In genomic region chr11:113314389-113315301, GRCh38 we compare ENCODE assay signal across 8 cellular contexts. TPM values are rescaled to one million over a fixed set of nuclear protein-coding genes. Genes with fewer than 3 reads are reported as not detected.
A peak's percentile ranks its signal among the peaks of the same experiment; 100 is the strongest.
DNase-seq lines count a peak whose midpoint lies in the region; ATAC-seq and TF ChIP-seq lines count a peak whose summit lies in the region.

Gene TTC12 (plus strand): TSS chr11:113314583. CDS start chr11:113316258, 1,675 bp downstream.

- CTCF ChIA-PET in CD8-positive, alpha-beta memory T cell (lab: Charles Lee) = interaction anchor here (0.6 to 2.9 kb wide), 4 partner anchors 8 to 1035 kb away, joined by 3 to 8 read pairs (median 5); no protein-coding TSS in a partner anchor
- CTCF ChIA-PET in PC-9 (lab: Charles Lee) = interaction anchor here (0.6 kb wide), 1 partner anchor 18 kb away, joined by 3 read pairs; no protein-coding TSS in a partner anchor

- peak; percentile 79 to 94 (median 85) for DNase-seq in CD8-positive, alpha-beta memory T cell
- peak; percentile 80 for DNase-seq in HPDE6-E6E7 (ENCODE audit: extremely low spot score)
- peak; percentile 79 to 94 for DNase-seq in PC-9
- DNase-seq in activated T-helper 1 cell treated with anti-CD3 and anti-CD28 coated beads, Interleukin-12 subunit alpha, Interleukin-12 subunit beta, Interleukin-2, Interleukin-4 antibody, amounts not matched to agents 30 ng/mL and 10 ng/mL and 1 ng/mL, durations not matched to agents 14 hours and 24 hours and 36 hours (ENCODE audit: low spot score) = peak; percentile 89
- DNase-seq in fibroblast of lung (ENCODE audit: low read depth in 2 of 2) = peak; percentile 85 to 87
- peak; percentile 78 to 95 (median 86) for DNase-seq in naive thymus-derived CD8-positive, alpha-beta T cell

- intact Hi-C loops in PC-9 (cut with micrococcal nuclease; ENCODE audit: unreplicated experiment) = loop anchor here (5.0 to 10.0 kb wide), 2 partner anchors 460 to 663 kb away; partner anchors contain the start of genes CLDN25, HTR3A and ZW10
- intact Hi-C loops in activated T-helper 1 cell treated with anti-CD3 and anti-CD28 coated beads, Interleukin-12 subunit alpha, Interleukin-12 subunit beta, Interleukin-2, Interleukin-4 antibody, amounts not matched to agents 30 ng/mL and 10 ng/mL and 1 ng/mL, durations not matched to agents 14 hours and 24 hours and 36 hours (cut with micrococcal nuclease) = loop anchor here (1.0 to 10.0 kb wide), 7 partner anchors 278 to 1910 kb away; partner anchors contain the start of genes PTS, SDHD, TIMM8B and USP28

- H3K9me3 ChIP-seq in CD8-positive, alpha-beta memory T cell (ENCODE audit: low read length) = no peaks in the 10 kb centered on the region
- H3K9me3 ChIP-seq in PC-9 (ENCODE audit: insufficient read depth, low read depth) (no peaks in the 10 kb centered on the region), fibroblast of lung (ENCODE audit: control insufficient read depth, insufficient read depth, low read depth, low read length) (no peaks in the 10 kb centered on the region)

- peak; percentile 99 for ATAC-seq in GM19463 (IDR thresholded peaks at IDR 0.05; ENCODE audit: unreplicated experiment)
- ATAC-seq in naive thymus-derived CD8-positive, alpha-beta T cell = peak; percentile 91 to 93
- peak; percentile 100 for ATAC-seq in stimulated activated memory B cell treated with anti-CD40 and anti-IgM and Interleukin-4, amounts not matched to agents 10 μg/mL and 1 μg/mL and 100 μg/mL, for 72 hours

- TF ChIP-seq CTCF in PC-9 (conservative IDR thresholded peaks at IDR 0.05) (no peak), fibroblast of lung (conservative IDR thresholded peaks at IDR 0.05 in 1 of 2, IDR thresholded peaks at IDR 0.05 in 1 of 2; ENCODE audit: low read depth in 1 of 2, low read length in 2 of 2) (no peak)

- H3K4me1 ChIP-seq in CD8-positive, alpha-beta memory T cell (ENCODE audit: insufficient read depth, low read length) = peaks cover 16% of the 10 kb centered on the region
- peaks cover 16% of the 10 kb centered on the region for H3K4me1 ChIP-seq in PC-9 (replicated peaks; ENCODE audit: insufficient read depth)
- no peaks in the 10 kb centered on the region for H3K4me1 ChIP-seq in fibroblast of lung (ENCODE audit: control insufficient read depth, extremely low read depth, insufficient read depth, low read length)

- peak within 1 kb of the TSS; percentile 74 for H3K27ac ChIP-seq in CD8-positive, alpha-beta memory T cell (ENCODE audit: low read depth, low read length)
- no peak within 1 kb of the TSS for H3K27ac ChIP-seq in PC-9
- peak within 1 kb of the TSS; percentile 83 for H3K27ac ChIP-seq in fibroblast of lung (ENCODE audit: insufficient read depth, low read length)

- no peaks in the 10 kb centered on the region for H3K27me3 Mint-ChIP-seq in CD8-positive, alpha-beta memory T cell
- no peaks in the 10 kb centered on the region for H3K27me3 Mint-ChIP-seq in activated T-helper 1 cell treated with anti-CD3 and anti-CD28 coated beads, Interleukin-12 subunit alpha, Interleukin-12 subunit beta, Interleukin-2, Interleukin-4 antibody, amounts not matched to agents 30 ng/mL and 10 ng/mL and 1 ng/mL, durations not matched to agents 14 hours and 24 hours and 36 hours (ENCODE audit: insufficient read depth)
- peaks cover 0 to 2% (median 0%) of the 10 kb centered on the region in 5 donors for H3K27me3 Mint-ChIP-seq in naive thymus-derived CD8-positive, alpha-beta T cell
- H3K27me3 Mint-ChIP-seq in stimulated activated memory B cell treated with anti-CD40 and anti-IgM and Interleukin-4, amounts not matched to agents 10 μg/mL and 1 μg/mL and 100 μg/mL, for 72 hours = no peaks in the 10 kb centered on the region

- H3K9me3 Mint-ChIP-seq in CD8-positive, alpha-beta memory T cell = no peaks in the 10 kb centered on the region
- H3K9me3 Mint-ChIP-seq in activated T-helper 1 cell treated with anti-CD3 and anti-CD28 coated beads, Interleukin-12 subunit alpha, Interleukin-12 subunit beta, Interleukin-2, Interleukin-4 antibody, amounts not matched to agents 30 ng/mL and 10 ng/mL and 1 ng/mL, durations not matched to agents 14 hours and 24 hours and 36 hours = no peaks in the 10 kb centered on the region
- no peaks in the 10 kb centered on the region for H3K9me3 Mint-ChIP-seq in naive thymus-derived CD8-positive, alpha-beta T cell
- H3K9me3 Mint-ChIP-seq in stimulated activated memory B cell treated with anti-CD40 and anti-IgM and Interleukin-4, amounts not matched to agents 10 μg/mL and 1 μg/mL and 100 μg/mL, for 72 hours = no peaks in the 10 kb centered on the region

- H3K27ac Mint-ChIP-seq in CD8-positive, alpha-beta memory T cell = peak within 1 kb of the TSS; percentile 87 to 95 (median 92)
- peak within 1 kb of the TSS; percentile 70 for H3K27ac Mint-ChIP-seq in activated T-helper 1 cell treated with anti-CD3 and anti-CD28 coated beads, Interleukin-12 subunit alpha, Interleukin-12 subunit beta, Interleukin-2, Interleukin-4 antibody, amounts not matched to agents 30 ng/mL and 10 ng/mL and 1 ng/mL, durations not matched to agents 14 hours and 24 hours and 36 hours
- peak within 1 kb of the TSS; percentile 84 to 96 (median 92) for H3K27ac Mint-ChIP-seq in naive thymus-derived CD8-positive, alpha-beta T cell
- H3K27ac Mint-ChIP-seq in stimulated activated memory B cell treated with anti-CD40 and anti-IgM and Interleukin-4, amounts not matched to agents 10 μg/mL and 1 μg/mL and 100 μg/mL, for 72 hours = peak within 1 kb of the TSS; percentile 77

- peaks cover 0 to 41% (median 14%) of the 10 kb centered on the region in 3 donors for H3K36me3 Mint-ChIP-seq in CD8-positive, alpha-beta memory T cell
- H3K36me3 Mint-ChIP-seq in activated T-helper 1 cell treated with anti-CD3 and anti-CD28 coated beads, Interleukin-12 subunit alpha, Interleukin-12 subunit beta, Interleukin-2, Interleukin-4 antibody, amounts not matched to agents 30 ng/mL and 10 ng/mL and 1 ng/mL, durations not matched to agents 14 hours and 24 hours and 36 hours (ENCODE audit: low read depth) = peaks cover 7% of the 10 kb centered on the region
- H3K36me3 Mint-ChIP-seq in naive thymus-derived CD8-positive, alpha-beta T cell = peaks cover 5 to 28% (median 24%) of the 10 kb centered on the region in 3 donors
- peaks cover 25% of the 10 kb centered on the region for H3K36me3 Mint-ChIP-seq in stimulated activated memory B cell treated with anti-CD40 and anti-IgM and Interleukin-4, amounts not matched to agents 10 μg/mL and 1 μg/mL and 100 μg/mL, for 72 hours

- H3K27me3 ChIP-seq in CD8-positive, alpha-beta memory T cell (ENCODE audit: insufficient read depth, low read length, poor library complexity, severe bottlenecking) = no peaks in the 10 kb centered on the region
- H3K27me3 ChIP-seq in PC-9 (ENCODE audit: insufficient read depth, low read depth) = no peaks in the 10 kb centered on the region
- H3K27me3 ChIP-seq in fibroblast of lung (ENCODE audit: control insufficient read depth, insufficient read depth, low read length) = no peaks in the 10 kb centered on the region

- BruUV-seq in PC-9 (replicated peaks; lab: Mats Ljungman, UMichigan) = TSS peak; percentile 60

- peaks cover 13% of the 10 kb centered on the region for H3K79me2 ChIP-seq in PC-9 (ENCODE audit: low read depth)
- H3K79me2 ChIP-seq in fibroblast of lung (ENCODE audit: control insufficient read depth, insufficient read depth, low read length) = no peaks in the 10 kb centered on the region

- H3K4me2 ChIP-seq in PC-9 = peak within 1 kb of the TSS; percentile 80
- H3K4me2 ChIP-seq in fibroblast of lung (ENCODE audit: extremely low read depth, insufficient read depth, low read length) = peak within 1 kb of the TSS; percentile 92

- H4K20me1 ChIP-seq in PC-9 (ENCODE audit: insufficient read depth) (no peaks in the 10 kb centered on the region), fibroblast of lung (ENCODE audit: control insufficient read depth, extremely low read depth, insufficient read depth, low read length) (no peaks in the 10 kb centered on the region)

- peaks cover 27 to 48% (median 37%) of the 10 kb centered on the region in 3 donors for H3K4me1 Mint-ChIP-seq in CD8-positive, alpha-beta memory T cell
- H3K4me1 Mint-ChIP-seq in activated T-helper 1 cell treated with anti-CD3 and anti-CD28 coated beads, Interleukin-12 subunit alpha, Interleukin-12 subunit beta, Interleukin-2, Interleukin-4 antibody, amounts not matched to agents 30 ng/mL and 10 ng/mL and 1 ng/mL, durations not matched to agents 14 hours and 24 hours and 36 hours (ENCODE audit: low read depth) = peaks cover 20% of the 10 kb centered on the region
- peaks cover 24 to 41% (median 27%) of the 10 kb centered on the region in 4 donors for H3K4me1 Mint-ChIP-seq in naive thymus-derived CD8-positive, alpha-beta T cell
- peaks cover 17% of the 10 kb centered on the region for H3K4me1 Mint-ChIP-seq in stimulated activated memory B cell treated with anti-CD40 and anti-IgM and Interleukin-4, amounts not matched to agents 10 μg/mL and 1 μg/mL and 100 μg/mL, for 72 hours

- H3K4me3 Mint-ChIP-seq in CD8-positive, alpha-beta memory T cell = peak within 1 kb of the TSS; percentile 74 to 90 (median 84)
- peak within 1 kb of the TSS; percentile 81 for H3K4me3 Mint-ChIP-seq in activated T-helper 1 cell treated with anti-CD3 and anti-CD28 coated beads, Interleukin-12 subunit alpha, Interleukin-12 subunit beta, Interleukin-2, Interleukin-4 antibody, amounts not matched to agents 30 ng/mL and 10 ng/mL and 1 ng/mL, durations not matched to agents 14 hours and 24 hours and 36 hours
- peak within 1 kb of the TSS; percentile 74 to 91 (median 87) for H3K4me3 Mint-ChIP-seq in naive thymus-derived CD8-positive, alpha-beta T cell
- H3K4me3 Mint-ChIP-seq in stimulated activated memory B cell treated with anti-CD40 and anti-IgM and Interleukin-4, amounts not matched to agents 10 μg/mL and 1 μg/mL and 100 μg/mL, for 72 hours = peak within 1 kb of the TSS; percentile 88

- peak within 1 kb of the TSS; percentile 93 for H2AFZ ChIP-seq in PC-9
- peak within 1 kb of the TSS; percentile 87 for H2AFZ ChIP-seq in fibroblast of lung (ENCODE audit: low read length)

- H3K36me3 ChIP-seq in CD8-positive, alpha-beta memory T cell (ENCODE audit: insufficient read depth, low read length) = no peaks in the 10 kb centered on the region
- H3K36me3 ChIP-seq in PC-9 (ENCODE audit: low read depth) (peaks cover 3% of the 10 kb centered on the region; the same call in 1 of the 2 replicates), fibroblast of lung (ENCODE audit: control insufficient read depth, insufficient read depth, low read length) (no peaks in the 10 kb centered on the region)

- no peaks in the 10 kb centered on the region for H3K9me2 ChIP-seq in PC-9 (ENCODE audit: insufficient read depth)

- peak within 1 kb of the TSS; percentile 74 for H3K4me3 ChIP-seq in CD8-positive, alpha-beta memory T cell (ENCODE audit: low read length)
- H3K4me3 ChIP-seq in PC-9 (peak within 1 kb of the TSS; percentile 83), fibroblast of lung (replicated peaks in 1 of 4; ENCODE audit: control extremely low read depth in 1 of 4, insufficient read depth in 1 of 4, low read depth in 3 of 4, low read length in 4 of 4) (peak within 1 kb of the TSS; percentile 56 to 83 (median 80))

- POLR2A ChIA-PET in CD8-positive, alpha-beta memory T cell (lab: Charles Lee) = no interaction called here
- POLR2A ChIA-PET in PC-9 (lab: Charles Lee; ENCODE audit: unreplicated experiment) = interaction anchor here (0.6 kb wide), 2 partner anchors 428 to 1030 kb away, joined by 3 read pairs; no protein-coding TSS in a partner anchor
- POLR2A ChIA-PET in naive thymus-derived CD8-positive, alpha-beta T cell (lab: Charles Lee) = interaction anchor here (0.6 to 1.4 kb wide), 5 partner anchors 8 to 1388 kb away, joined by 3 to 5 read pairs (median 3); partner anchors contain the start of genes SDHD and TIMM8B

- peak within 1 kb of the TSS; percentile 80 for H3K9ac ChIP-seq in fibroblast of lung (ENCODE audit: insufficient read depth, low read length)

- no peaks in the 10 kb centered on the region for H3F3A ChIP-seq in PC-9 (ENCODE audit: insufficient read depth, low read depth)

RNA-seq across cellular contexts. Expression of gene TTC12, which starts in this region (rescaled TPM):
- total RNA-seq in CD8-positive, alpha-beta memory T cell = 10 to 100 TPM; 20.3 to 21.9 TPM
- 7.2 TPM for polyA plus RNA-seq in CD8-positive, alpha-beta memory T cell
- total RNA-seq in PC-9 (2021) (24.8 and 25.0 TPM in 2 replicates), fibroblast of lung (11.9 and 23.1 TPM in 2 replicates)
- 7.4 and 8.5 TPM in 2 replicates for total RNA-seq in activated T-helper 1 cell treated with anti-CD3 and anti-CD28 coated beads, Interleukin-12 subunit alpha, Interleukin-12 subunit beta, Interleukin-2, Interleukin-4 antibody, amounts not matched to agents 30 ng/mL and 10 ng/mL and 1 ng/mL, durations not matched to agents 14 hours and 24 hours and 36 hours
- 9.9 and 13.4 TPM in 2 replicates for polyA plus RNA-seq in fibroblast of lung
- 5.2 and 11.0 TPM in 2 replicates for polyA plus RNA-seq in fibroblast of lung (2012)
- polyA minus RNA-seq in fibroblast of lung (ENCODE audit: low replicate concordance) = 12.3 and 19.7 TPM in 2 replicates
- 10 to 100 TPM; 92.0 to 95.8 TPM for total RNA-seq in naive thymus-derived CD8-positive, alpha-beta T cell
- polyA plus RNA-seq in naive thymus-derived CD8-positive, alpha-beta T cell = 10 to 100 TPM in 1 of 3 donors, 1 to 10 TPM in 2; 6.9 to 11.3 (median 6.9) TPM
